In the genomic region with DNA sequence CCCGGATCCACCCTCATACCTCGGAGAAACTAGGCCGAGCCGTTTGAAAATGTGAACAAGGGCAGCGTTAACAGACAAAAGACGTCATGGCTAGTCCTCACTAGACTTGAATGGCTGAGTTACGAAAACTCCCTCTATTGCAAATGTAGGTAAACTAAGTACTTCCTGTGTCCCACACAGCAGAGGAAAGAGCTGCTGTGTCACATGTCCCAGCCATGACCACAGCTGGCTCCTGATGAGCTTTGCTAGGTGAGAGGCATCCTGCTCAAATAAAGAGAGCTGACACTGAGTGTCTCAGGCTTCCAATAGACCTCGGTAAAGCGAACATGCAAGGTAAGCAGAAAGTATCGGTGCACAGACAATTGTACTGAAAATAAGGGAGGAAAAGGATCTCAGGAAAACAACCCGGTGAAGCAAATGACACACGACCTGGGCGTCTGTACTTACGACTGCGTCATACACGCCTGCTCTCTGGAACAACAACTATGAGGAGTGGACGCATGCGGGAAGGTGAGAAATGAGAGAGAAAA, we compare ENCODE assay signal across 14 cellular contexts.
DNase-seq lines count a peak whose midpoint lies in the region; ATAC-seq and TF ChIP-seq lines count a peak whose summit lies in the region.
"Had no signal": no experiment of that assay in that cellular context is flagged by ENCODE, and none has a peak within 500 bp of the region (broad histone marks: within the 10 kb centered on the region; RNA-seq: fewer than 3 reads in every experiment).

No MANE protein-coding gene starts in this region.

- H3K27ac Mint-ChIP-seq in activated naive CD8-positive, alpha-beta T cell: peak overlapping the region; percentile 82
- H3K27ac Mint-ChIP-seq in stimulated activated effector memory CD8-positive, alpha-beta T cell treated with anti-CD3 and anti-CD28 coated beads, Interleukin-12 subunit alpha, Interleukin-12 subunit beta, amount 100 ng/mL, for 72 hours: peak overlapping the region; percentile 12
- H3K27ac Mint-ChIP-seq in nephron progenitor cell: no peak overlapping the region

- H3K27me3 Mint-ChIP-seq in activated naive CD8-positive, alpha-beta T cell: no peaks in the 10 kb centered on the region
- H3K27me3 Mint-ChIP-seq in nephron progenitor cell (ENCODE audit: low read depth, poor library complexity): peaks cover 3% of the 10 kb centered on the region

- H3K4me3 Mint-ChIP-seq in activated naive CD8-positive, alpha-beta T cell: peak overlapping the region; percentile 65
- H3K4me3 Mint-ChIP-seq in stimulated activated effector memory CD8-positive, alpha-beta T cell treated with anti-CD3 and anti-CD28 coated beads, Interleukin-12 subunit alpha, Interleukin-12 subunit beta, amount 100 ng/mL, for 72 hours: peak overlapping the region; percentile 4
- H3K4me3 Mint-ChIP-seq in nephron progenitor cell: no peak overlapping the region

- DNase-seq in activated CD4-positive, alpha-beta T cell treated with anti-CD3 and anti-CD28 coated beads for 4 hours: peak; percentile 22 to 28
- no peak for DNase-seq in activated CD4-positive, alpha-beta T cell treated with anti-CD3 and anti-CD28 coated beads for 1 hour
- DNase-seq in SKM-1 (lab: John Stamatoyannopoulos, UW; ENCODE audit: unreplicated experiment) (peak; percentile 10), NCI-H524 treated with DMSO at 0.1 percent for 48 hours (lab: John Stamatoyannopoulos, UW) (no peak), nephron progenitor cell (no peak)
- no peak for DNase-seq in stimulated activated effector memory CD8-positive, alpha-beta T cell treated with anti-CD3 and anti-CD28 coated beads, Interleukin-12 subunit alpha, Interleukin-12 subunit beta, amount 100 ng/mL, for 72 hours (ENCODE audit: low spot score in 2 of 2)
- DNase-seq: body of pancreas, foreskin fibroblast, GOT3, mammary epithelial cell, NCI-H1694 treated with DMSO at 0.1 percent for 48 hours, NCI-H82 had no signal

- peaks cover 40% of the 10 kb centered on the region for H3K4me1 Mint-ChIP-seq in activated naive CD8-positive, alpha-beta T cell (ENCODE audit: low read depth)
- H3K4me1 Mint-ChIP-seq in stimulated activated effector memory CD8-positive, alpha-beta T cell treated with anti-CD3 and anti-CD28 coated beads, Interleukin-12 subunit alpha, Interleukin-12 subunit beta, amount 100 ng/mL, for 72 hours: peaks cover 16% of the 10 kb centered on the region
- H3K4me1 Mint-ChIP-seq in nephron progenitor cell: peaks cover 10% of the 10 kb centered on the region

- no peak for TF ChIP-seq CTCF in nephron progenitor cell (IDR thresholded peaks at IDR 0.05)

- no peaks in the 10 kb centered on the region for H3K9me3 Mint-ChIP-seq in activated naive CD8-positive, alpha-beta T cell (ENCODE audit: low read depth)
- H3K9me3 Mint-ChIP-seq in stimulated activated effector memory CD8-positive, alpha-beta T cell treated with anti-CD3 and anti-CD28 coated beads, Interleukin-12 subunit alpha, Interleukin-12 subunit beta, amount 100 ng/mL, for 72 hours: no peaks in the 10 kb centered on the region
- H3K9me3 Mint-ChIP-seq in nephron progenitor cell: no peaks in the 10 kb centered on the region

- ATAC-seq in stimulated activated effector memory CD8-positive, alpha-beta T cell treated with anti-CD3 and anti-CD28 coated beads, Interleukin-12 subunit alpha, Interleukin-12 subunit beta, amount 100 ng/mL, for 72 hours: peak; percentile 89
- ATAC-seq in HG03354 (IDR thresholded peaks at IDR 0.05; ENCODE audit: poor library complexity, severe bottlenecking, unreplicated experiment): no peak
- ATAC-seq: body of pancreas had no signal

- peaks cover 3% of the 10 kb centered on the region for H3K36me3 Mint-ChIP-seq in activated naive CD8-positive, alpha-beta T cell
- H3K36me3 Mint-ChIP-seq in stimulated activated effector memory CD8-positive, alpha-beta T cell treated with anti-CD3 and anti-CD28 coated beads, Interleukin-12 subunit alpha, Interleukin-12 subunit beta, amount 100 ng/mL, for 72 hours: peaks cover 17% of the 10 kb centered on the region
- peaks cover 40% of the 10 kb centered on the region for H3K36me3 Mint-ChIP-seq in nephron progenitor cell (ENCODE audit: low read depth)

Comparison
In these comparisons a context has a peak if more than half of its experiments do, and no peak if none do; other contexts are left out.
1. DNase-seq: peak in activated CD4-positive, alpha-beta T cell treated with anti-CD3 and anti-CD28 coated beads for 4 hours (2 of 2) and SKM-1 (single experiment); none in activated CD4-positive, alpha-beta T cell treated with anti-CD3 and anti-CD28 coated beads for 1 hour (single experiment), stimulated activated effector memory CD8-positive, alpha-beta T cell treated with anti-CD3 and anti-CD28 coated beads, Interleukin-12 subunit alpha, Interleukin-12 subunit beta, amount 100 ng/mL, for 72 hours (0 of 2), NCI-H524 treated with DMSO at 0.1 percent for 48 hours (single experiment) and nephron progenitor cell (single experiment).